In the genomic region with DNA sequence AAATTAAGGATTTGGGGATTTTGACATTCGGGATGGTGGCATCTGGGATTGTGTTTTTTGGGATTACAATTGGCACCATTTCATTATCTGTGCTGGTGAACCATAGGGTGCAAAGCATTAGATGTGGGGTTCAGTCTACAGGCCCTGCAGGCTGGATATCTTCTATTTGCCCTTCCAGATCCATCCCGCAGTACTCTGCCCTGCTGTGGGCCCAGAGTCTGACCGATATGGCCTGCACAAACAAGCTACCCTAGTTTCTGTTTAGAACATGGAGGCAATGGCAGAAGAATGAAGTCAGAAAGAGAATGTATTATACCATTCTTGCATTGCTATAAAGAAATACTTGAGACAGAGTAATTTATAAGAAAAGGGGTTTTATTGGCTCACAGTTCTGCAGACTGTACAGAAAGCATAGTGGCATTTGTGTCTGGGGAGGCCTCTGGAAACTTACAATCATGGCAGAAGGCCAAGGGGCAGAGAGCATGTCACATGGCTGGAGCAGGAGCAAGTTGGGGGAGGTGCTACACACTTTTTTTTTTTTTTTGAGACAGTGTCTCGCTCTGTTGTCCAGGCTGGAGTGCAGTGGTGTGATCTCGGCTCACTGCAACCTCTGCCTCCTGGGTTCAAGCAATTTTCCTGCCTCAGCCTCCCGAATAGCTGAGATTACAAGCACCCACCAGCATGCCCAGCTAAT, we compare ENCODE assay signal across 1 cellular context.
TF ChIP-seq lines count a peak whose summit lies in the region.

No MANE protein-coding gene starts in this region.

TF ChIP-seq in GM23338, 12 proteins besides CTCF, POLR2A, EP300 and RAD21 (continued from another document):
- TF ChIP-seq, protein P1, sequence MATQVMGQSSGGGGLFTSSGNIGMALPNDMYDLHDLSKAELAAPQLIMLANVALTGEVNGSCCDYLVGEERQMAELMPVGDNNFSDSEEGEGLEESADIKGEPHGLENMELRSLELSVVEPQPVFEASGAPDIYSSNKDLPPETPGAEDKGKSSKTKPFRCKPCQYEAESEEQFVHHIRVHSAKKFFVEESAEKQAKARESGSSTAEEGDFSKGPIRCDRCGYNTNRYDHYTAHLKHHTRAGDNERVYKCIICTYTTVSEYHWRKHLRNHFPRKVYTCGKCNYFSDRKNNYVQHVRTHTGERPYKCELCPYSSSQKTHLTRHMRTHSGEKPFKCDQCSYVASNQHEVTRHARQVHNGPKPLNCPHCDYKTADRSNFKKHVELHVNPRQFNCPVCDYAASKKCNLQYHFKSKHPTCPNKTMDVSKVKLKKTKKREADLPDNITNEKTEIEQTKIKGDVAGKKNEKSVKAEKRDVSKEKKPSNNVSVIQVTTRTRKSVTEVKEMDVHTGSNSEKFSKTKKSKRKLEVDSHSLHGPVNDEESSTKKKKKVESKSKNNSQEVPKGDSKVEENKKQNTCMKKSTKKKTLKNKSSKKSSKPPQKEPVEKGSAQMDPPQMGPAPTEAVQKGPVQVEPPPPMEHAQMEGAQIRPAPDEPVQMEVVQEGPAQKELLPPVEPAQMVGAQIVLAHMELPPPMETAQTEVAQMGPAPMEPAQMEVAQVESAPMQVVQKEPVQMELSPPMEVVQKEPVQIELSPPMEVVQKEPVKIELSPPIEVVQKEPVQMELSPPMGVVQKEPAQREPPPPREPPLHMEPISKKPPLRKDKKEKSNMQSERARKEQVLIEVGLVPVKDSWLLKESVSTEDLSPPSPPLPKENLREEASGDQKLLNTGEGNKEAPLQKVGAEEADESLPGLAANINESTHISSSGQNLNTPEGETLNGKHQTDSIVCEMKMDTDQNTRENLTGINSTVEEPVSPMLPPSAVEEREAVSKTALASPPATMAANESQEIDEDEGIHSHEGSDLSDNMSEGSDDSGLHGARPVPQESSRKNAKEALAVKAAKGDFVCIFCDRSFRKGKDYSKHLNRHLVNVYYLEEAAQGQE (IDR thresholded peaks at IDR 0.05; ENCODE audit: unreplicated experiment) = no peak
